In the genomic region with DNA sequence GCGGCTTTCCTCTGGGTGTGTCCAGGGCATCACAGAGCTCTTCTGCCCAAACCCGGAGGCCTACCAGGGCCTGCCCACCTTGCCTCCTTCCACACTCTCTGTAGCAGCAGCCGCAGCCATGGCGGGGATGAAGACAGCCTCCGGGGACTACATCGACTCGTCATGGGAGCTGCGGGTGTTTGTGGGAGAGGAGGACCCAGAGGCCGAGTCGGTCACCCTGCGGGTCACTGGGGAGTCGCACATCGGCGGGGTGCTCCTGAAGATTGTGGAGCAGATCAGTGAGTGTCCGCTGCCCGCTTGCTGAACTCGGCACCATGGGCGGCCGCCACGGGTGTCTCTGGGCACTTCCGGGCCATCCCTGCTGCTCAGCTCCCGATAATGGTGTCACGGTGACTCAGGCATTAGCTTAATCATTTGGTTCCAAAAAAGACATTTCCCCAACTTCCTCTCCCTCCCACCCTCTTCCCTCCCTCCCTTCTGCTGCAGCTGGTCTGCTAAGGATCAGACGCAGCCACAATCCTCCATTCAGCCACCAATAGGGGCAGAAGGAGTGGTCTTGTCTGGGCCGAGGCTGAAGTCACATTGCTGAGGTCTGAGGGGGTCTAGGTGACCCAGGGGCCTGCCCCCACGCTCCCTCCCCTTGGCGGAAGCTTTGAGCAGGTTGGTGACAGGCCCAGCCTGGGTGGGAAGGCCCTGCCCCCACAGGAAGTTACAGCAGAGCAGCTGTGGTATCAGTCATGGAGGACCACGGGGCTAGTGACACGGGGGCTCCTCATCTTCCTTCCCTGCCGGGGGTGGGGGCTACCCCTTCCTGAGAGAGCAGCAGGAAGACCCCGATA, we compare ENCODE assay signal across 1 cellular context.
TF ChIP-seq lines count a peak whose summit lies in the region.

No MANE protein-coding gene starts in this region.

TF ChIP-seq in K562, 482 proteins besides CTCF, POLR2A, EP300 and RAD21 (continued from another document and continues in another):
- TF ChIP-seq TCF3 (CRISPR knock-in tag; IDR thresholded peaks at IDR 0.05) (peak; percentile 72), ARID1B (IDR thresholded peaks at IDR 0.05) (peak; percentile 88), CXXC5 (CRISPR knock-in tag; IDR thresholded peaks at IDR 0.05) (peak; percentile 62; the same call in 1 of the 2 replicates), TFAM (CRISPR knock-in tag; conservative IDR thresholded peaks at IDR 0.05) (no peak), KLF6 (CRISPR knock-in tag; IDR thresholded peaks at IDR 0.05; ENCODE audit: borderline replicate concordance) (no peak), ZNF79 (CRISPR knock-in tag; IDR thresholded peaks at IDR 0.05; ENCODE audit: low read depth) (no peak), ZNF583 (CRISPR knock-in tag; IDR thresholded peaks at IDR 0.05) (0 out of 2 replicates have a peak, but pooled peaks have one; percentile 18), ATF7 (IDR thresholded peaks at IDR 0.05) (peak; percentile 60; the same call in 1 of the 2 replicates), L3MBTL2 (IDR thresholded peaks at IDR 0.05) (0 out of 2 replicates have a peak, but pooled peaks have one; percentile 29), RBFOX2 (IDR thresholded peaks at IDR 0.05; ENCODE audit: low read depth, low read length) (peak; percentile 86), U2AF1 (optimal IDR thresholded peaks at IDR 0.05; ENCODE audit: low read depth, low read length) (no peak), POU5F1 (IDR thresholded peaks at IDR 0.05; ENCODE audit: borderline replicate concordance, low read depth, low read length, partially characterized antibody) (no peak), TBP (optimal IDR thresholded peaks at IDR 0.05; ENCODE audit: low read depth, low read length) (peak; percentile 88), ZNF184 (CRISPR knock-in tag; IDR thresholded peaks at IDR 0.05) (no peak), HDAC2 (IDR thresholded peaks at IDR 0.05) (peak; percentile 82; the same call in 1 of the 2 replicates), ZNF146 (CRISPR knock-in tag; IDR thresholded peaks at IDR 0.05; ENCODE audit: unreplicated experiment) (no peak), GATA2 (CRISPR knock-in tag; IDR thresholded peaks at IDR 0.05) (peak; percentile 49; the same call in 1 of the 2 replicates), TAF1 (IDR thresholded peaks at IDR 0.05; ENCODE audit: control insufficient read depth, extremely low read depth, insufficient read depth, low read length, severe bottlenecking) (peak; percentile 86), ZBTB8A (IDR thresholded peaks at IDR 0.05; ENCODE audit: partially characterized antibody) (no peak), ILK (tag; IDR thresholded peaks at IDR 0.05; ENCODE audit: borderline replicate concordance, low read depth) (no peak), EP400 (IDR thresholded peaks at IDR 0.05) (peak; percentile 91), BDP1 (IDR thresholded peaks at IDR 0.05; ENCODE audit: insufficient read depth, insufficient read length) (no peak), MCM5 (IDR thresholded peaks at IDR 0.05; ENCODE audit: low read depth) (no peak), ERF (CRISPR knock-in tag; IDR thresholded peaks at IDR 0.05) (peak; percentile 75), SPI1 (IDR thresholded peaks at IDR 0.05; ENCODE audit: borderline replicate concordance, low read depth, low read length) (peak; percentile 90), FOSL1 (tag; conservative IDR thresholded peaks at IDR 0.05) (peak; percentile 92), SRSF7 (optimal IDR thresholded peaks at IDR 0.05; ENCODE audit: low read depth, low read length) (no peak), CHD4 (IDR thresholded peaks at IDR 0.05; ENCODE audit: insufficient read depth, insufficient replicate concordance, low read depth, low read length, poor library complexity, severe bottlenecking) (no peak), ZNF175 (CRISPR knock-in tag; IDR thresholded peaks at IDR 0.05; ENCODE audit: low read depth) (peak; percentile 66; the same call in 1 of the 2 replicates), FOXP1 (CRISPR knock-in tag; IDR thresholded peaks at IDR 0.05) (no peak), CEBPG (CRISPR knock-in tag; IDR thresholded peaks at IDR 0.05) (peak; percentile 47; the same call in 1 of the 2 replicates), CEBPG (tag; conservative IDR thresholded peaks at IDR 0.05 in 1 of 2, IDR thresholded peaks at IDR 0.05 in 1 of 2) (no peak), NFYB (IDR thresholded peaks at IDR 0.05; ENCODE audit: extremely low read depth, insufficient read length) (no peak), MEF2D (tag; conservative IDR thresholded peaks at IDR 0.05; ENCODE audit: low read depth) (no peak), RHOXF2B (CRISPR knock-in tag; conservative IDR thresholded peaks at IDR 0.05) (no peak), RBBP5 (IDR thresholded peaks at IDR 0.05; ENCODE audit: borderline replicate concordance, insufficient read depth, low read length, poor library complexity, severe bottlenecking) (peak; percentile 58)
- TF ChIP-seq, protein P1, sequence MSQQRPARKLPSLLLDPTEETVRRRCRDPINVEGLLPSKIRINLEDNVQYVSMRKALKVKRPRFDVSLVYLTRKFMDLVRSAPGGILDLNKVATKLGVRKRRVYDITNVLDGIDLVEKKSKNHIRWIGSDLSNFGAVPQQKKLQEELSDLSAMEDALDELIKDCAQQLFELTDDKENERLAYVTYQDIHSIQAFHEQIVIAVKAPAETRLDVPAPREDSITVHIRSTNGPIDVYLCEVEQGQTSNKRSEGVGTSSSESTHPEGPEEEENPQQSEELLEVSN (IDR thresholded peaks at IDR 0.05; ENCODE audit: borderline replicate concordance in 1 of 2, extremely low read depth in 1 of 2, insufficient read depth in 1 of 2, insufficient read length in 1 of 2, low read depth in 1 of 2, low read length in 1 of 2, poor library complexity in 1 of 2, severe bottlenecking in 1 of 2): peak in 1 of 2 experiments; percentile 31
- TF ChIP-seq, protein P2, sequence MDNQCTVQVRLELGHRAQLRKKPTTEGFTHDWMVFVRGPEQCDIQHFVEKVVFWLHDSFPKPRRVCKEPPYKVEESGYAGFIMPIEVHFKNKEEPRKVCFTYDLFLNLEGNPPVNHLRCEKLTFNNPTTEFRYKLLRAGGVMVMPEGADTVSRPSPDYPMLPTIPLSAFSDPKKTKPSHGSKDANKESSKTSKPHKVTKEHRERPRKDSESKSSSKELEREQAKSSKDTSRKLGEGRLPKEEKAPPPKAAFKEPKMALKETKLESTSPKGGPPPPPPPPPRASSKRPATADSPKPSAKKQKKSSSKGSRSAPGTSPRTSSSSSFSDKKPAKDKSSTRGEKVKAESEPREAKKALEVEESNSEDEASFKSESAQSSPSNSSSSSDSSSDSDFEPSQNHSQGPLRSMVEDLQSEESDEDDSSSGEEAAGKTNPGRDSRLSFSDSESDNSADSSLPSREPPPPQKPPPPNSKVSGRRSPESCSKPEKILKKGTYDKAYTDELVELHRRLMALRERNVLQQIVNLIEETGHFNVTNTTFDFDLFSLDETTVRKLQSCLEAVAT (IDR thresholded peaks at IDR 0.05): peak in 1 of 2 experiments; percentile 18; a peak in 2 of 4 replicates
- TF ChIP-seq, protein P3, sequence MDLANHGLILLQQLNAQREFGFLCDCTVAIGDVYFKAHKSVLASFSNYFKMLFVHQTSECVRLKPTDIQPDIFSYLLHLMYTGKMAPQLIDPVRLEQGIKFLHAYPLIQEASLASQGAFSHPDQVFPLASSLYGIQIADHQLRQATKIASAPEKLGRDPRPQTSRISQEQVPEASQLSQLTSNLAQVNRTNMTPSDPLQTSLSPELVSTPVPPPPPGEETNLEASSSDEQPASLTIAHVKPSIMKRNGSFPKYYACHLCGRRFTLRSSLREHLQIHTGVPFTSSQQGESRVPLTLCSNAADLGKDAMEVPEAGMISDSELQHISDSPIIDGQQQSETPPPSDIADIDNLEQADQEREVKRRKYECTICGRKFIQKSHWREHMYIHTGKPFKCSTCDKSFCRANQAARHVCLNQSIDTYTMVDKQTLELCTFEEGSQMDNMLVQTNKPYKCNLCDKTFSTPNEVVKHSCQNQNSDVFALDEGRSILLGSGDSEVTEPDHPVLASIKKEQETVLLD (IDR thresholded peaks at IDR 0.05): peak; percentile 39; the same call in 1 of the 2 replicates
- TF ChIP-seq, protein P4, sequence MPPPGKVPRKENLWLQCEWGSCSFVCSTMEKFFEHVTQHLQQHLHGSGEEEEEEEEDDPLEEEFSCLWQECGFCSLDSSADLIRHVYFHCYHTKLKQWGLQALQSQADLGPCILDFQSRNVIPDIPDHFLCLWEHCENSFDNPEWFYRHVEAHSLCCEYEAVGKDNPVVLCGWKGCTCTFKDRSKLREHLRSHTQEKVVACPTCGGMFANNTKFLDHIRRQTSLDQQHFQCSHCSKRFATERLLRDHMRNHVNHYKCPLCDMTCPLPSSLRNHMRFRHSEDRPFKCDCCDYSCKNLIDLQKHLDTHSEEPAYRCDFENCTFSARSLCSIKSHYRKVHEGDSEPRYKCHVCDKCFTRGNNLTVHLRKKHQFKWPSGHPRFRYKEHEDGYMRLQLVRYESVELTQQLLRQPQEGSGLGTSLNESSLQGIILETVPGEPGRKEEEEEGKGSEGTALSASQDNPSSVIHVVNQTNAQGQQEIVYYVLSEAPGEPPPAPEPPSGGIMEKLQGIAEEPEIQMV (tag; conservative IDR thresholded peaks at IDR 0.05; ENCODE audit: low read depth): no peak
- TF ChIP-seq, protein P5, sequence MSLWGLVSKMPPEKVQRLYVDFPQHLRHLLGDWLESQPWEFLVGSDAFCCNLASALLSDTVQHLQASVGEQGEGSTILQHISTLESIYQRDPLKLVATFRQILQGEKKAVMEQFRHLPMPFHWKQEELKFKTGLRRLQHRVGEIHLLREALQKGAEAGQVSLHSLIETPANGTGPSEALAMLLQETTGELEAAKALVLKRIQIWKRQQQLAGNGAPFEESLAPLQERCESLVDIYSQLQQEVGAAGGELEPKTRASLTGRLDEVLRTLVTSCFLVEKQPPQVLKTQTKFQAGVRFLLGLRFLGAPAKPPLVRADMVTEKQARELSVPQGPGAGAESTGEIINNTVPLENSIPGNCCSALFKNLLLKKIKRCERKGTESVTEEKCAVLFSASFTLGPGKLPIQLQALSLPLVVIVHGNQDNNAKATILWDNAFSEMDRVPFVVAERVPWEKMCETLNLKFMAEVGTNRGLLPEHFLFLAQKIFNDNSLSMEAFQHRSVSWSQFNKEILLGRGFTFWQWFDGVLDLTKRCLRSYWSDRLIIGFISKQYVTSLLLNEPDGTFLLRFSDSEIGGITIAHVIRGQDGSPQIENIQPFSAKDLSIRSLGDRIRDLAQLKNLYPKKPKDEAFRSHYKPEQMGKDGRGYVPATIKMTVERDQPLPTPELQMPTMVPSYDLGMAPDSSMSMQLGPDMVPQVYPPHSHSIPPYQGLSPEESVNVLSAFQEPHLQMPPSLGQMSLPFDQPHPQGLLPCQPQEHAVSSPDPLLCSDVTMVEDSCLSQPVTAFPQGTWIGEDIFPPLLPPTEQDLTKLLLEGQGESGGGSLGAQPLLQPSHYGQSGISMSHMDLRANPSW (CRISPR knock-in tag; IDR thresholded peaks at IDR 0.05): peak; percentile 86
- TF ChIP-seq, protein P6, sequence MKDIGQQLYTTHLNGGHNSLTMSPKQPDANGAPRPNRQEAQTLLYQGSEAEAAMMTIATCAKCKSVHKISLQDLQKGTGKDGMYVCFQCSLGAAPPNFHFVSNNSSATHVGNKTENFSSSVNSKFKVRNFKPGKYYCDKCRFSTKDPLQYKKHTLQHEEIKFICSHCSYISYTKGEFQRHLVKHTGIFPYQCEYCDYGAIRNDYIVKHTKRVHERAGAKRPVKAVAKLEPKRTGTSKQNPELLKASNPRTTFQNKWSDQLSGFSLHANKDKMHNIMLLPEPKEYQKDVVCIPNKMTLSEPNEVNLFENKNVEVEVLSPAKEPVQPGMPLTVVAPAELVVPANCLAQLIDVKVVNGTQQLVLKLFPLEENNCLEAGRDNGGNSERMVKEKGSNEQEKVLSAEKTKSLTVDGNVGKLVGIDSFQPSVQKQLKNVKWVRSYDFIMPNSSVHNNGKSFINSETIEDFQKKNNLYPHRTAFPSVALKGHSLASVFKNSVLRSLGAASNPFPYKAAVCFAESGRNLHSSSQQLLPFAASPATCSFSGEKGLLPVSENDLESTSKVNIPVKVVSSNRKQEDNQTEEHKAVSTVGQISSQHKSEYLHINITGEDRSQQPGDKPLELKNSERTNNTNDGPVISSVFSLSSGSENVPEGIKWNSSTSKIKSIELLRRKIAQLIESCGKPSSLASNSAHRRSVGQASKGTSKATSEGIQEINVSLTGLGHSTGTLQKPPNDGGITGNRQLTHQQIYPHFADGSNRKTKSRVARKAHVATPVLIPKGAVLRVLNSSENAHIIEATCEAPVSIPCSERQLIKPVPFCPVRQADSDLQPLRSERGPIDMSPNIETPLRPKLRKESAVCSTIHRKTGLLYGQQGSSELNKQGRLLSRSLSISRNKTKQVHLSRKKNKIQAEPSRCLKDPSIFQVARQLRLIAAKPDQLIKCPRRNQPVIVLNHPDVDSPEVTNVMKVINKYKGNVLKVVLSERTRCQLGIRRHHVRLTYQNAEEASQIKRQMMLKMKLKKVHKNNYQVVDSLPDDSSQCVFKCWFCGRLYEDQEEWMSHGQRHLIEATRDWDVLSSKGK (CRISPR knock-in tag; IDR thresholded peaks at IDR 0.05): no peak
- TF ChIP-seq, protein P7, sequence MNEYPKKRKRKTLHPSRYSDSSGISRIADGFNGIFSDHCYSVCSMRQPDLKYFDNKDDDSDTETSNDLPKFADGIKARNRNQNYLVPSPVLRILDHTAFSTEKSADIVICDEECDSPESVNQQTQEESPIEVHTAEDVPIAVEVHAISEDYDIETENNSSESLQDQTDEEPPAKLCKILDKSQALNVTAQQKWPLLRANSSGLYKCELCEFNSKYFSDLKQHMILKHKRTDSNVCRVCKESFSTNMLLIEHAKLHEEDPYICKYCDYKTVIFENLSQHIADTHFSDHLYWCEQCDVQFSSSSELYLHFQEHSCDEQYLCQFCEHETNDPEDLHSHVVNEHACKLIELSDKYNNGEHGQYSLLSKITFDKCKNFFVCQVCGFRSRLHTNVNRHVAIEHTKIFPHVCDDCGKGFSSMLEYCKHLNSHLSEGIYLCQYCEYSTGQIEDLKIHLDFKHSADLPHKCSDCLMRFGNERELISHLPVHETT (CRISPR knock-in tag; conservative IDR thresholded peaks at IDR 0.05 in 1 of 2, IDR thresholded peaks at IDR 0.05 in 1 of 2): peak in 1 of 2 experiments; percentile 84; a peak in 2 of 4 replicates
- TF ChIP-seq, protein P8, sequence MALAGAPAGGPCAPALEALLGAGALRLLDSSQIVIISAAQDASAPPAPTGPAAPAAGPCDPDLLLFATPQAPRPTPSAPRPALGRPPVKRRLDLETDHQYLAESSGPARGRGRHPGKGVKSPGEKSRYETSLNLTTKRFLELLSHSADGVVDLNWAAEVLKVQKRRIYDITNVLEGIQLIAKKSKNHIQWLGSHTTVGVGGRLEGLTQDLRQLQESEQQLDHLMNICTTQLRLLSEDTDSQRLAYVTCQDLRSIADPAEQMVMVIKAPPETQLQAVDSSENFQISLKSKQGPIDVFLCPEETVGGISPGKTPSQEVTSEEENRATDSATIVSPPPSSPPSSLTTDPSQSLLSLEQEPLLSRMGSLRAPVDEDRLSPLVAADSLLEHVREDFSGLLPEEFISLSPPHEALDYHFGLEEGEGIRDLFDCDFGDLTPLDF (CRISPR knock-in tag; IDR thresholded peaks at IDR 0.05): 0 out of 2 replicates have a peak, but pooled peaks have one; percentile 50
- TF ChIP-seq, protein P9, sequence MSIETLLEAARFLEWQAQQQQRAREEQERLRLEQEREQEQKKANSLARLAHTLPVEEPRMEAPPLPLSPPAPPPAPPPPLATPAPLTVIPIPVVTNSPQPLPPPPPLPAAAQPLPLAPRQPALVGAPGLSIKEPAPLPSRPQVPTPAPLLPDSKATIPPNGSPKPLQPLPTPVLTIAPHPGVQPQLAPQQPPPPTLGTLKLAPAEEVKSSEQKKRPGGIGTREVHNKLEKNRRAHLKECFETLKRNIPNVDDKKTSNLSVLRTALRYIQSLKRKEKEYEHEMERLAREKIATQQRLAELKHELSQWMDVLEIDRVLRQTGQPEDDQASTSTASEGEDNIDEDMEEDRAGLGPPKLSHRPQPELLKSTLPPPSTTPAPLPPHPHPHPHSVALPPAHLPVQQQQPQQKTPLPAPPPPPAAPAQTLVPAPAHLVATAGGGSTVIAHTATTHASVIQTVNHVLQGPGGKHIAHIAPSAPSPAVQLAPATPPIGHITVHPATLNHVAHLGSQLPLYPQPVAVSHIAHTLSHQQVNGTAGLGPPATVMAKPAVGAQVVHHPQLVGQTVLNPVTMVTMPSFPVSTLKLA (conservative IDR thresholded peaks at IDR 0.05): peak; percentile 79 to 89
